In the genomic region with DNA sequence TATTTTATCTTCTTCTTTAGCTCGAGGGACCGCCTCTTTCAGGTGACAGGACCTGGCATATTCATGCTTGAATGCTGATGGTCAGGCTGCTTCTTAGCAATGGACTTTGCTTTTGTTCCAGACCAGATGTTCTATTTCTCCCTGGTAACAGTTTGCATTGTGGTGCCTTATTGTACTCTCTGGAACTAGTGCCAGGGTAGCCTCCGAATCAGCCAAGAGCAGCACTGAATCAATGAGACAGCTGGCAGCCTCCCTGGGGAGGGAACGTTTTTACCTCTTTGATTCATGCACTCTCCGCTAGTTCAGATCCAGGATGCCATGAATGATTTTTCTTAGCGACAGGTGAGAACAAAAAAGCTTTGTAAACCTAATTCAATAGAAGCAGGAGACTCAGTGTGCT, we compare ENCODE assay signal across 14 cellular contexts. TPM values are rescaled to one million over a fixed set of nuclear protein-coding genes. Genes with fewer than 3 reads are reported as not detected.
DNase-seq lines count a peak whose midpoint lies in the region; ATAC-seq and TF ChIP-seq lines count a peak whose summit lies in the region.
"Had no signal": no experiment of that assay in that cellular context is flagged by ENCODE, and none has a peak within 500 bp of the region (broad histone marks: within the 10 kb centered on the region; RNA-seq: fewer than 3 reads in every experiment).

No MANE protein-coding gene starts in this region.

- H3K9me3 ChIP-seq in mucosa of descending colon, result no peaks in the 10 kb centered on the region
- H3K9me3 ChIP-seq: esophagus muscularis mucosa, tibial artery had no signal

- no peaks in the 10 kb centered on the region for H3K4me1 ChIP-seq in mucosa of descending colon (ENCODE audit: low read depth)
- H3K4me1 ChIP-seq: esophagus muscularis mucosa, tibial artery had no signal

- intact Hi-C loops in mucosa of descending colon (cut with DNase I, micrococcal nuclease), result no loop called here

- ATAC-seq in HG03469 (IDR thresholded peaks at IDR 0.05; ENCODE audit: unreplicated experiment), result no peak
- ATAC-seq in mucosa of descending colon, result no peak

- in situ Hi-C loops in G401 (cut with HindIII; ENCODE audit: low sequenced_read_pairs), result no loop called here

- no peaks in the 10 kb centered on the region for H3K36me3 ChIP-seq in mucosa of descending colon (ENCODE audit: low read depth)
- H3K36me3 ChIP-seq: esophagus muscularis mucosa, tibial artery had no signal

- H3K4me3 ChIP-seq in mucosa of descending colon, result no peak overlapping the region
- H3K4me3 ChIP-seq: esophagus muscularis mucosa, lung, tibial artery had no signal

- TF ChIP-seq CTCF in mucosa of descending colon (IDR thresholded peaks at IDR 0.05), result no peak

- DNase-seq in COLO668 (lab: John Stamatoyannopoulos, UW; ENCODE audit: unreplicated experiment) (peak; percentile 92), NCI-H1694 (lab: John Stamatoyannopoulos, UW) (peak; percentile 95), NCI-H748 treated with DMSO at 0.1 percent for 48 hours (lab: John Stamatoyannopoulos, UW) (peak; percentile 92), medulla oblongata (ENCODE audit: extremely low spot score) (peak; percentile 89), NOMO-1 treated with dmso at 0.1 percent for 144 hours (lab: John Stamatoyannopoulos, UW; ENCODE audit: unreplicated experiment) (no peak), G401 (ENCODE audit: low spot score) (no peak), mucosa of descending colon (no peak)
- DNase-seq: tibial artery had no signal

RNA-seq across cellular contexts. Expression of gene NXPH1, which starts 54.1 kb away (rescaled TPM):
- total RNA-seq in G401 (2014; rRNA removed; shearing (Covaris generic)), result not detected in 2 replicates
- total RNA-seq in mucosa of descending colon, result not detected
- total RNA-seq: chondrocyte, esophagus muscularis mucosa, HT-29, M059J had no signal

Comparison
In these comparisons a context has a peak if more than half of its experiments do, and no peak if none do; other contexts are left out.
1. DNase-seq: peak in COLO668 (single experiment), NCI-H1694 (single experiment), NCI-H748 treated with DMSO at 0.1 percent for 48 hours (single experiment) and medulla oblongata (single experiment); none in NOMO-1 treated with dmso at 0.1 percent for 144 hours (single experiment), G401 (single experiment) and mucosa of descending colon (0 of 3).